In genomic region chr9:113528088-113528487, GRCh38 we compare ENCODE assay signal across 18 cellular contexts.
A peak's percentile ranks its signal among the peaks of the same experiment; 100 is the strongest.
DNase-seq lines count a peak whose midpoint lies in the region; ATAC-seq and TF ChIP-seq lines count a peak whose summit lies in the region.
"Had no signal": no experiment of that assay in that cellular context is flagged by ENCODE, and none has a peak within 500 bp of the region (broad histone marks: within the 10 kb centered on the region; RNA-seq: fewer than 3 reads in every experiment).

No MANE protein-coding gene starts in this region.

- peak overlapping the region; percentile 15 for H3K14ac ChIP-seq in trophoblast cell (ENCODE audit: low read length)

- no peak overlapping the region for H4K12ac ChIP-seq in trophoblast cell (ENCODE audit: low read depth, low read length)

- peak overlapping the region; percentile 78 for H2BK12ac ChIP-seq in trophoblast cell (ENCODE audit: low read length)

- H3K9me3 ChIP-seq in heart left ventricle = no peaks in the 10 kb centered on the region
- H3K9me3 ChIP-seq in left ventricle myocardium inferior (replicated peaks) = no peaks in the 10 kb centered on the region
- H3K9me3 ChIP-seq in trophoblast cell (ENCODE audit: insufficient read depth, low read depth, low read length) = peaks cover 2% of the 10 kb centered on the region
- H3K9me3 ChIP-seq in SJCRH30 (replicated peaks) = no peaks in the 10 kb centered on the region
- H3K9me3 ChIP-seq: A549; BLaER1 treated with 17β-estradiol and CSF1 and Interleukin-3, amounts not matched to agents 10 nM and 100 nM; tibial nerve had no signal

- no peak overlapping the region for H3K23ac ChIP-seq in trophoblast cell (ENCODE audit: low read length)

- peak overlapping the region; percentile 55 for H3K9ac ChIP-seq in trophoblast cell (ENCODE audit: low read length)
- H3K9ac ChIP-seq: BLaER1 treated with 17β-estradiol and CSF1 and Interleukin-3, amounts not matched to agents 10 nM and 100 nM; parathyroid adenoma had no signal

- H3K4me3 ChIP-seq in heart left ventricle (no peak overlapping the region), left ventricle myocardium inferior (no peak overlapping the region), trophoblast cell (ENCODE audit: low read depth, low read length) (no peak overlapping the region), SJCRH30 (no peak overlapping the region)
- H3K4me3 ChIP-seq: A549; BLaER1 treated with 17β-estradiol and CSF1 and Interleukin-3, amounts not matched to agents 10 nM and 100 nM; tibial nerve had no signal

- H3K27me3 ChIP-seq in heart left ventricle = no peaks in the 10 kb centered on the region
- H3K27me3 ChIP-seq in left ventricle myocardium inferior (ENCODE audit: low read depth) = no peaks in the 10 kb centered on the region
- H3K27me3 ChIP-seq in trophoblast cell (ENCODE audit: insufficient read depth, low read length) = no peaks in the 10 kb centered on the region
- no peaks in the 10 kb centered on the region for H3K27me3 ChIP-seq in SJCRH30
- H3K27me3 ChIP-seq: BLaER1 treated with 17β-estradiol and CSF1 and Interleukin-3, amounts not matched to agents 10 nM and 100 nM; tibial nerve had no signal

- H2AK5ac ChIP-seq in trophoblast cell (ENCODE audit: low read length) = no peak overlapping the region

- H4K91ac ChIP-seq in trophoblast cell (ENCODE audit: low read depth, low read length) = peak overlapping the region; percentile 45

- no peak overlapping the region for H2AFZ ChIP-seq in trophoblast cell (ENCODE audit: insufficient read depth, low read length, poor library complexity)
- H2AFZ ChIP-seq: parathyroid adenoma had no signal

- H3K18ac ChIP-seq in trophoblast cell (ENCODE audit: low read length) = peak overlapping the region; percentile 39

- H3K36me3 ChIP-seq in heart left ventricle = peaks cover 0 to 92% (median 58%) of the 10 kb centered on the region in 9 donors
- peaks cover 46% of the 10 kb centered on the region for H3K36me3 ChIP-seq in left ventricle myocardium inferior
- peaks cover 6% of the 10 kb centered on the region in 2 experiments for H3K36me3 ChIP-seq in trophoblast cell (ENCODE audit: control insufficient read depth in 1 of 2, insufficient read depth in 2 of 2, low read length in 2 of 2)
- no peaks in the 10 kb centered on the region for H3K36me3 ChIP-seq in SJCRH30
- H3K36me3 ChIP-seq: BLaER1 treated with 17β-estradiol and CSF1 and Interleukin-3, amounts not matched to agents 10 nM and 100 nM; tibial nerve had no signal

- intact Hi-C loops in heart left ventricle (cut with DNase I) = loop anchor here in 3 of 10 donors (5.0 to 10.0 kb wide), 2 partner anchors 39 to 47 kb away; no protein-coding TSS in a partner anchor
- intact Hi-C loops in cardiac septum (cut with DNase I) = loop anchor here (10.0 kb wide), 1 partner anchor 127 kb away; no protein-coding TSS in a partner anchor
- intact Hi-C loops in left ventricle myocardium inferior (cut with micrococcal nuclease) = loop anchor here (10.0 kb wide), 1 partner anchor 47 kb away; no protein-coding TSS in a partner anchor

- peaks cover 13 to 74% (median 51%) of the 10 kb centered on the region in 12 donors for H3K4me1 ChIP-seq in heart left ventricle
- H3K4me1 ChIP-seq in left ventricle myocardium inferior = peaks cover 80% of the 10 kb centered on the region
- peaks cover 17 to 44% of the 10 kb centered on the region in 2 experiments for H3K4me1 ChIP-seq in trophoblast cell (ENCODE audit: control insufficient read depth in 1 of 2, insufficient read depth in 2 of 2, low read length in 2 of 2)
- peaks cover 21% of the 10 kb centered on the region for H3K4me1 ChIP-seq in SJCRH30
- H3K4me1 ChIP-seq: A549, parathyroid adenoma had no signal

- WGBS in heart left ventricle, 4 donors = 72 to 79% (median 76%) methylated on average over 6 of the region's 6 CpGs
- WGBS in trophoblast cell (ENCODE audit: extremely low coverage, insufficient coverage, insufficient read length) = no CpG with 5 or more reads among the region's 6 CpGs

- ATAC-seq in heart left ventricle (peak in 3 of 4 donors; percentile 23 to 55 (median 44)), HG03342 (IDR thresholded peaks at IDR 0.05; ENCODE audit: unreplicated experiment) (no peak)
- ATAC-seq: A549 had no signal

- H2BK5ac ChIP-seq in trophoblast cell (ENCODE audit: low read depth, low read length, poor library complexity) = no peak overlapping the region

- peak overlapping the region in 8 of 12 donors; percentile 27 to 86 (median 82) for H3K27ac ChIP-seq in heart left ventricle
- H3K27ac ChIP-seq in left ventricle myocardium inferior (replicated peaks) = peak overlapping the region; percentile 84
- no peak overlapping the region for H3K27ac ChIP-seq in trophoblast cell (ENCODE audit: low read depth, low read length)
- no peak overlapping the region for H3K27ac ChIP-seq in SJCRH30
- H3K27ac ChIP-seq: A549; BLaER1 treated with 17β-estradiol and CSF1 and Interleukin-3, amounts not matched to agents 10 nM and 100 nM; parathyroid adenoma had no signal

- peak overlapping the region; percentile 0 for H2BK120ac ChIP-seq in trophoblast cell (ENCODE audit: insufficient read depth, low read length, poor library complexity)

- no peak overlapping the region for H3K4ac ChIP-seq in trophoblast cell (ENCODE audit: low read depth, low read length)

- TF ChIP-seq CTCF in heart left ventricle (IDR thresholded peaks at IDR 0.05) = no peak
- TF ChIP-seq CTCF in left ventricle myocardium inferior (IDR thresholded peaks at IDR 0.05; ENCODE audit: borderline replicate concordance) = no peak

- peak in 1 of 5 donors; percentile 60 for DNase-seq in heart left ventricle
- DNase-seq in cardiac septum (ENCODE audit: low spot score) = no peak
- no peak for DNase-seq in left ventricle myocardium inferior
- DNase-seq in trophoblast cell = no peak
- no peak for DNase-seq in glomerular visceral epithelial cell (ENCODE audit: extremely low spot score)
- DNase-seq in SJCRH30 = no peak
- no peak for DNase-seq in DMS153 (lab: John Stamatoyannopoulos, UW)
- DNase-seq: activated CD4-positive, alpha-beta T cell treated with anti-CD3 and anti-CD28 coated beads, Interleukin-2, amount 10 ng/mL, durations not matched to agents 24 days and 14 days; dermis blood vessel endothelial cell; HCEC 1CT; hippocampal formation; Kasumi-1; NCI-H1436 treated with DMSO at 0.1 percent for 48 hours had no signal

- H3K79me1 ChIP-seq in trophoblast cell (ENCODE audit: low read length) = peaks cover 22% of the 10 kb centered on the region

- no peaks in the 10 kb centered on the region for H3K79me2 ChIP-seq in trophoblast cell (ENCODE audit: control insufficient read depth, insufficient read depth, low read length, poor library complexity)
- H3K79me2 ChIP-seq: parathyroid adenoma had no signal

- no peak overlapping the region for H4K8ac ChIP-seq in trophoblast cell (ENCODE audit: low read depth, low read length)

- H3K4me2 ChIP-seq in trophoblast cell (ENCODE audit: low read length) = no peak overlapping the region
- H3K4me2 ChIP-seq: A549; BLaER1 treated with 17β-estradiol and CSF1 and Interleukin-3, amounts not matched to agents 10 nM and 100 nM had no signal

- no peak for TF ChIP-seq POLR2A in heart left ventricle (IDR thresholded peaks at IDR 0.05)

Comparison
In these comparisons a context has a peak if more than half of its experiments do, and no peak if none do; other contexts are left out.
1. H3K27ac ChIP-seq: peak in heart left ventricle (8 of 12) and left ventricle myocardium inferior (single experiment); none in trophoblast cell (single experiment) and SJCRH30 (single experiment).